20 cellular contexts compared by ENCODE assay signal in the genomic region with DNA sequence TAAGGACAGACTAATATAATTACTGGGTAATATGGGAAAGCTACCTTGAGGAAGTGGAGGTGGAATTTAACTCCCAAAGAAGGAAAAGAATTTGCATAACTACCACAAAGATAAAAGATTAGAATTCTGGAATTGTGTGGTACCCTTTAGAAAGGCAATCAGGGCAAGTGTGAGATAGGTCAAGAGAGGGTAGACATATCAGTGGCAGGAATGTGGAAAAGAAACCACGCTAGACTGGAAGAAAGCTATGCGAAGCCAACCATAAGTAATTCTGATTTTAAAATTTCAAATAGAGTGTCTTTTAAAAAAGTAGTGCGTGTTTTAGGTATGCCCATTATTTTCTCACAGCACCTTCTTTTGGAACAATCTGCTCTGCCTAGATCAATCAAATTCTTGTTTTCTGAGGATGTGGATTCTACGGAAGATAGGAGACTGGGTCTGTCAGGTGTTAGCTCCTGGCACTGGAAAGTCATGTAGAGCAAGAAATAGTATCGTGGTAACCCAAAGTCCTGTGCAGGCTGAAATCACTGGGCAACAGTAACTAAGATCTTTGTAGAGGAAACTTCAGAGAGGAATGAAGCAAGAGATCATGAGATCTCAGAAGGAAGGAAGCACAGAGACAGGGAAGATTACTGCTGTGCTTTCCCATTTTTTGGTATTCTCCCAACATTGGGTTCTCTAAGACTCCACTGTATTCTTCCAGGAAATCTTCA.
DNase-seq lines count a peak whose midpoint lies in the region; ATAC-seq, FAIRE-seq and TF ChIP-seq lines count a peak whose summit lies in the region.
"Had no signal": no experiment of that assay in that cellular context is flagged by ENCODE, and none has a peak within 500 bp of the region (broad histone marks: within the 10 kb centered on the region; RNA-seq: fewer than 3 reads in every experiment).

No MANE protein-coding gene starts in this region.

- DNase-seq in stimulated activated naive CD8-positive, alpha-beta T cell treated with anti-CD3 and anti-CD28 coated beads, Interleukin-15, amount 100 ng/mL, for 72 hours = no peak
- DNase-seq in fibroblast of gingiva (ENCODE audit: low read depth) (peak; percentile 13), mesothelial cell of epicardium (ENCODE audit: low spot score in 2 of 2, unreplicated experiment in 2 of 2) (no peak), NOMO-1 treated with DMSO at 0.1 percent for 48 hours (lab: John Stamatoyannopoulos, UW; ENCODE audit: unreplicated experiment) (no peak), COLO668 (lab: John Stamatoyannopoulos, UW; ENCODE audit: unreplicated experiment) (no peak), urothelium cell line (ENCODE audit: low spot score) (no peak)
- DNase-seq: ACHN; activated CD4-positive, CD25-positive, alpha-beta regulatory T cell treated with anti-CD3 and anti-CD28 coated beads, Interleukin-2, amount 50 U/mL, for 72 hours; activated naive CD8-positive, alpha-beta T cell treated with anti-CD3 and anti-CD28 coated beads, Interleukin-2, amount 10 ng/mL, durations not matched to agents 7 days and 5 days; activated T-cell treated with anti-CD3 and anti-CD28 coated beads, Interleukin-2, amount 50 U/mL, for 72 hours; brain microvascular endothelial cell; dermis blood vessel endothelial cell; NCI-H1436 treated with DMSO at 0.1 percent for 48 hours; posterior cingulate gyrus; small intestine; stimulated activated CD4-positive, alpha-beta T cell treated with anti-CD3 and anti-CD28 coated beads, Interleukin-4, amount 100 ng/mL, for 1 hour; T-helper 9 cell had no signal

- H3K4me3 Mint-ChIP-seq in stimulated activated naive CD8-positive, alpha-beta T cell treated with anti-CD3 and anti-CD28 coated beads, Interleukin-15, Interleukin-2, amounts not matched to agents 100 ng/mL and 50 ng/mL, for 24 hours = no peak overlapping the region
- no peak overlapping the region for H3K4me3 Mint-ChIP-seq in stimulated activated naive CD8-positive, alpha-beta T cell treated with anti-CD3 and anti-CD28 coated beads, Interleukin-15, amount 100 ng/mL, for 72 hours
- H3K4me3 Mint-ChIP-seq in mesothelial cell of epicardium = no peak overlapping the region
- H3K4me3 Mint-ChIP-seq: activated naive CD8-positive, alpha-beta T cell treated with anti-CD3 and anti-CD28 coated beads, Interleukin-2, amount 10 ng/mL, durations not matched to agents 7 days and 5 days; activated T-cell treated with anti-CD3 and anti-CD28 coated beads, Interleukin-2, amount 50 U/mL, for 72 hours had no signal

- H3K4me1 Mint-ChIP-seq in stimulated activated naive CD8-positive, alpha-beta T cell treated with anti-CD3 and anti-CD28 coated beads, Interleukin-15, Interleukin-2, amounts not matched to agents 100 ng/mL and 50 ng/mL, for 24 hours (ENCODE audit: low read depth) = peaks cover 28% of the 10 kb centered on the region
- peaks cover 38% of the 10 kb centered on the region for H3K4me1 Mint-ChIP-seq in stimulated activated naive CD8-positive, alpha-beta T cell treated with anti-CD3 and anti-CD28 coated beads, Interleukin-15, amount 100 ng/mL, for 72 hours
- H3K4me1 Mint-ChIP-seq in mesothelial cell of epicardium = peaks cover 55% of the 10 kb centered on the region

- no peaks in the 10 kb centered on the region for H3K9me3 Mint-ChIP-seq in stimulated activated naive CD8-positive, alpha-beta T cell treated with anti-CD3 and anti-CD28 coated beads, Interleukin-15, Interleukin-2, amounts not matched to agents 100 ng/mL and 50 ng/mL, for 24 hours
- H3K9me3 Mint-ChIP-seq in stimulated activated naive CD8-positive, alpha-beta T cell treated with anti-CD3 and anti-CD28 coated beads, Interleukin-15, amount 100 ng/mL, for 72 hours = no peaks in the 10 kb centered on the region
- peaks cover 7% of the 10 kb centered on the region for H3K9me3 Mint-ChIP-seq in mesothelial cell of epicardium
- H3K9me3 Mint-ChIP-seq: activated naive CD8-positive, alpha-beta T cell treated with anti-CD3 and anti-CD28 coated beads, Interleukin-2, amount 10 ng/mL, durations not matched to agents 7 days and 5 days; activated T-cell treated with anti-CD3 and anti-CD28 coated beads, Interleukin-2, amount 50 U/mL, for 72 hours had no signal

- no peak for ATAC-seq in stimulated activated naive CD8-positive, alpha-beta T cell treated with anti-CD3 and anti-CD28 coated beads, Interleukin-15, amount 100 ng/mL, for 72 hours
- ATAC-seq in HG03175 (IDR thresholded peaks at IDR 0.05; ENCODE audit: unreplicated experiment) = no peak
- ATAC-seq: activated T-cell treated with anti-CD3 and anti-CD28 coated beads, Interleukin-2, amount 50 U/mL, for 72 hours had no signal

- H3K27ac Mint-ChIP-seq in stimulated activated naive CD8-positive, alpha-beta T cell treated with anti-CD3 and anti-CD28 coated beads, Interleukin-15, Interleukin-2, amounts not matched to agents 100 ng/mL and 50 ng/mL, for 24 hours = peak overlapping the region; percentile 15
- no peak overlapping the region for H3K27ac Mint-ChIP-seq in stimulated activated naive CD8-positive, alpha-beta T cell treated with anti-CD3 and anti-CD28 coated beads, Interleukin-15, amount 100 ng/mL, for 72 hours
- peak overlapping the region; percentile 77 for H3K27ac Mint-ChIP-seq in mesothelial cell of epicardium
- H3K27ac Mint-ChIP-seq: activated naive CD8-positive, alpha-beta T cell treated with anti-CD3 and anti-CD28 coated beads, Interleukin-2, amount 10 ng/mL, durations not matched to agents 7 days and 5 days; activated T-cell treated with anti-CD3 and anti-CD28 coated beads, Interleukin-2, amount 50 U/mL, for 72 hours had no signal

- no peaks in the 10 kb centered on the region for H3K27me3 Mint-ChIP-seq in stimulated activated naive CD8-positive, alpha-beta T cell treated with anti-CD3 and anti-CD28 coated beads, Interleukin-15, Interleukin-2, amounts not matched to agents 100 ng/mL and 50 ng/mL, for 24 hours
- H3K27me3 Mint-ChIP-seq in stimulated activated naive CD8-positive, alpha-beta T cell treated with anti-CD3 and anti-CD28 coated beads, Interleukin-15, amount 100 ng/mL, for 72 hours = no peaks in the 10 kb centered on the region
- no peaks in the 10 kb centered on the region for H3K27me3 Mint-ChIP-seq in mesothelial cell of epicardium (ENCODE audit: low read depth)
- H3K27me3 Mint-ChIP-seq: activated naive CD8-positive, alpha-beta T cell treated with anti-CD3 and anti-CD28 coated beads, Interleukin-2, amount 10 ng/mL, durations not matched to agents 7 days and 5 days had no signal

- no peak for FAIRE-seq in urothelium cell line (lab: Jason Lieb, UNC)
- FAIRE-seq: GM12892, small intestine had no signal

- H3K36me3 Mint-ChIP-seq in stimulated activated naive CD8-positive, alpha-beta T cell treated with anti-CD3 and anti-CD28 coated beads, Interleukin-15, Interleukin-2, amounts not matched to agents 100 ng/mL and 50 ng/mL, for 24 hours (ENCODE audit: low read depth) = peaks cover 41% of the 10 kb centered on the region
- peaks cover 8% of the 10 kb centered on the region for H3K36me3 Mint-ChIP-seq in mesothelial cell of epicardium

- no peak for TF ChIP-seq CTCF in mesothelial cell of epicardium (IDR thresholded peaks at IDR 0.05; ENCODE audit: unreplicated experiment)

Comparison
In these comparisons a context has a peak if more than half of its experiments do, and no peak if none do; other contexts are left out.
1. H3K27ac Mint-ChIP-seq: peak in stimulated activated naive CD8-positive, alpha-beta T cell treated with anti-CD3 and anti-CD28 coated beads, Interleukin-15, Interleukin-2, amounts not matched to agents 100 ng/mL and 50 ng/mL, for 24 hours (single experiment) and mesothelial cell of epicardium (single experiment); none in stimulated activated naive CD8-positive, alpha-beta T cell treated with anti-CD3 and anti-CD28 coated beads, Interleukin-15, amount 100 ng/mL, for 72 hours (0 of 2).